ENCODE assay signal across 19 cellular contexts in the genomic region with DNA sequence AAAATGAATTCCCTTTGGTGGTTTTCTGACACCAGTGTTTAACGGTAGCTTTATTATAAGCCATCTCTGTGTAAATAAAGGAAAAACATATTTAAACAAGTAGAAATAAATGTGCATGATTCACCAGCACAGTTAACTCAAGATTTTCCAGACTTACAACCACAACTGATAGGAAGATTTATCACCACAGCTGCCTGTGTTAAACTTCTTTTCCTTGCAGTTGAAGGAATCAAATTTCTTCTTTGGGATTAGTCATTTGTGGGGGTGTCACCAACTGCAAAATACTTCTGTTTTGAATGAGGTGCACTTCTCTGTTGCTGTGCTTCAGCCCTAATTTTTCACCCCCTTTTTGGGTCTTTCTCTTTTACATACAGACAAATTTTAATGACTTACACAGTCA.
DNase-seq lines count a peak whose midpoint lies in the region; ATAC-seq and TF ChIP-seq lines count a peak whose summit lies in the region.
"Had no signal": no experiment of that assay in that cellular context is flagged by ENCODE, and none has a peak within 500 bp of the region (broad histone marks: within the 10 kb centered on the region; RNA-seq: fewer than 3 reads in every experiment).

No MANE protein-coding gene starts in this region.

- BruUV-seq in Panc1 (replicated peaks; lab: Mats Ljungman, UMichigan) (no TSS peak), Caco-2 (replicated peaks; lab: Mats Ljungman, UMichigan) (no TSS peak)

- no peaks in the 10 kb centered on the region for H3K36me3 ChIP-seq in HEK293 (ENCODE audit: control insufficient read depth in 2 of 2, insufficient read depth in 1 of 2, low read length in 2 of 2)
- no peaks in the 10 kb centered on the region for H3K36me3 ChIP-seq in Panc1 (ENCODE audit: control insufficient read depth, insufficient read depth, low read length)
- H3K36me3 ChIP-seq in Caco-2 (ENCODE audit: control insufficient read depth, insufficient read depth, low read length): no peaks in the 10 kb centered on the region
- no peaks in the 10 kb centered on the region for H3K36me3 ChIP-seq in ovary
- H3K36me3 ChIP-seq: gastroesophageal sphincter, WERI-Rb-1 had no signal

- TF ChIP-seq EP300 in ovary (IDR thresholded peaks at IDR 0.05): no peak

- no peaks in the 10 kb centered on the region; the same call in 1 of the 2 replicates for H3K9me3 ChIP-seq in HEK293 (ENCODE audit: control insufficient read depth, insufficient read depth, low read depth, low read length)
- H3K9me3 ChIP-seq in Panc1 (ENCODE audit: control insufficient read depth, insufficient read depth, low read depth, low read length): no peaks in the 10 kb centered on the region
- no peaks in the 10 kb centered on the region for H3K9me3 ChIP-seq in Caco-2
- H3K9me3 ChIP-seq in ovary: no peaks in the 10 kb centered on the region
- H3K9me3 ChIP-seq: body of pancreas, gastroesophageal sphincter, mucosa of descending colon had no signal

- H3K4me1 ChIP-seq in HEK293 (ENCODE audit: control insufficient read depth, insufficient read depth, low read length) (no peaks in the 10 kb centered on the region), Panc1 (ENCODE audit: control insufficient read depth, insufficient read depth, low read length) (no peaks in the 10 kb centered on the region), Caco-2 (no peaks in the 10 kb centered on the region), ovary (ENCODE audit: insufficient read depth) (no peaks in the 10 kb centered on the region)
- H3K4me1 ChIP-seq: body of pancreas, gastroesophageal sphincter had no signal

- TF ChIP-seq POLR2A in ovary (IDR thresholded peaks at IDR 0.05): no peak

- in situ Hi-C loops in Panc1 (cut with HindIII; ENCODE audit: low pct_unique_long_range_greater_than_20kb, low sequenced_read_pairs): no loop called here

- no peaks in the 10 kb centered on the region for H3K9me3 Mint-ChIP-seq in Caco-2 (ENCODE audit: unreplicated experiment)
- H3K9me3 Mint-ChIP-seq: immature natural killer cell had no signal

- CTCF ChIA-PET in HEK293 (lab: Yijun Ruan, JAX): interaction anchor here (0.6 to 1.0 kb wide), 3 partner anchors 12 to 720 kb away, joined by 3 to 4 read pairs (median 3); no protein-coding TSS in a partner anchor
- CTCF ChIA-PET in Panc1 (lab: Charles Lee): no interaction called here
- CTCF ChIA-PET in Caco-2 (lab: Charles Lee): interaction anchor here (0.6 to 1.1 kb wide), 2 partner anchors 91 to 720 kb away, joined by 3 read pairs; no protein-coding TSS in a partner anchor

- H3K4me3 Mint-ChIP-seq in Caco-2 (ENCODE audit: unreplicated experiment): no peak overlapping the region
- H3K4me3 Mint-ChIP-seq: immature natural killer cell had no signal

- ATAC-seq in Panc1 (0 out of 2 replicates have a peak, but pooled peaks have one; percentile 34), HG02623 (IDR thresholded peaks at IDR 0.05; ENCODE audit: unreplicated experiment) (no peak)
- ATAC-seq: body of pancreas, gastroesophageal sphincter, mucosa of descending colon had no signal

- peaks cover 3% of the 10 kb centered on the region; the same call in 1 of the 2 replicates for H3K27me3 ChIP-seq in Panc1 (ENCODE audit: control insufficient read depth, insufficient read depth, low read length)
- H3K27me3 ChIP-seq in Caco-2 (replicated peaks; ENCODE audit: control insufficient read depth, insufficient read depth, low read length): no peaks in the 10 kb centered on the region
- H3K27me3 ChIP-seq in ovary: no peaks in the 10 kb centered on the region
- H3K27me3 ChIP-seq: body of pancreas, gastroesophageal sphincter had no signal

- no peaks in the 10 kb centered on the region for H3K36me3 Mint-ChIP-seq in Caco-2 (ENCODE audit: insufficient read depth, unreplicated experiment)
- H3K36me3 Mint-ChIP-seq: immature natural killer cell had no signal

- H3K4me3 ChIP-seq in HEK293 (ENCODE audit: low read depth, low read length): no peak overlapping the region
- H3K4me3 ChIP-seq in Panc1 (ENCODE audit: low read depth in 2 of 2, low read length in 2 of 2): no peak overlapping the region
- no peak overlapping the region for H3K4me3 ChIP-seq in choroid plexus epithelial cell (ENCODE audit: low read depth, low read length)
- no peak overlapping the region for H3K4me3 ChIP-seq in Caco-2 (ENCODE audit: low read depth, low read length)
- no peak overlapping the region for H3K4me3 ChIP-seq in ovary
- H3K4me3 ChIP-seq: body of pancreas, gastroesophageal sphincter, mucosa of descending colon had no signal

- intact Hi-C loops in Panc1 (cut with micrococcal nuclease; ENCODE audit: unreplicated experiment) (no loop called here), Caco-2 (cut with micrococcal nuclease; ENCODE audit: unreplicated experiment) (no loop called here), ovary (cut with DNase I) (no loop called here)

- 18 to 30% (median 24%) methylated on average over 1 of the region's 1 CpG for WGBS in ovary, 3 donors

- POLR2A ChIA-PET in HEK293 (lab: Yijun Ruan, JAX): no interaction called here
- POLR2A ChIA-PET in Panc1 (lab: Charles Lee): no interaction called here
- POLR2A ChIA-PET in Caco-2 (lab: Charles Lee): no interaction called here

- H3K27ac Mint-ChIP-seq in Caco-2 (ENCODE audit: unreplicated experiment): no peak overlapping the region
- H3K27ac Mint-ChIP-seq: immature natural killer cell had no signal

- DNase-seq in Panc1 (ENCODE audit: low read depth, low spot score) (no peak), choroid plexus epithelial cell (ENCODE audit: low read depth) (peak; percentile 0), renal cortical epithelial cell (ENCODE audit: low read depth) (peak; percentile 7), Caco-2 (no peak), ovary (no peak)
- DNase-seq: activated CD8-positive, alpha-beta memory T cell treated with anti-CD3 and anti-CD28 coated beads for 24 hours; activated effector memory CD4-positive, alpha-beta T cell treated with Interleukin-2 at 50 U/mL for 16 hours; body of pancreas; effector CD8-positive, alpha-beta T cell; mucosa of descending colon; NCI-H1105; NCI-H2227 treated with DMSO at 0.1 percent for 48 hours; substantia nigra; WERI-Rb-1 had no signal

- no peak overlapping the region for H3K27ac ChIP-seq in HEK293 (ENCODE audit: extremely low read depth, low read depth, low read length)
- no peak overlapping the region for H3K27ac ChIP-seq in Panc1 (ENCODE audit: low read length)
- no peak overlapping the region for H3K27ac ChIP-seq in ovary
- H3K27ac ChIP-seq: body of pancreas, C4-2B, gastroesophageal sphincter, WERI-Rb-1 had no signal

- peaks cover 22% of the 10 kb centered on the region for H3K27me3 Mint-ChIP-seq in Caco-2 (ENCODE audit: insufficient read depth, unreplicated experiment)

- no peaks in the 10 kb centered on the region for H3K4me1 Mint-ChIP-seq in Caco-2 (ENCODE audit: low read depth, unreplicated experiment)
- H3K4me1 Mint-ChIP-seq: immature natural killer cell had no signal

- TF ChIP-seq CTCF in HEK293 (tag by site-specific recombination; IDR thresholded peaks at IDR 0.05): no peak
- TF ChIP-seq CTCF in Panc1 (IDR thresholded peaks at IDR 0.05): no peak
- TF ChIP-seq CTCF in choroid plexus epithelial cell (conservative IDR thresholded peaks at IDR 0.05; ENCODE audit: low read depth, low read length): no peak
- no peak for TF ChIP-seq CTCF in Caco-2 (IDR thresholded peaks at IDR 0.05; ENCODE audit: insufficient read depth in 1 of 2, low read depth in 1 of 2, low read length in 1 of 2, severe bottlenecking in 1 of 2, unreplicated experiment in 1 of 2)
- TF ChIP-seq CTCF in ovary (IDR thresholded peaks at IDR 0.05): no peak

TF ChIP-seq in HEK293, 187 proteins besides CTCF, POLR2A, EP300 and RAD21:
- TF ChIP-seq GFI1B (tag by site-specific recombination; IDR thresholded peaks at IDR 0.05) (no peak), PRDM6 (tag by site-specific recombination; IDR thresholded peaks at IDR 0.05) (peak; percentile 82)

Comparison
In these comparisons a context has a peak if more than half of its experiments do, and no peak if none do; other contexts are left out.
1. DNase-seq: peak in choroid plexus epithelial cell (single experiment) and renal cortical epithelial cell (single experiment); none in Panc1 (single experiment), Caco-2 (0 of 2) and ovary (0 of 5).